1 cellular context compared by ENCODE assay signal in genomic region chr19:35641515-35642151, GRCh38.
TF ChIP-seq lines count a peak whose summit lies in the region.

ETV2 (plus strand) TSS chr19:35641745; CDS start chr19:35642461, 716 bp downstream.

TF ChIP-seq in HEK293, 187 proteins besides CTCF, POLR2A, EP300 and RAD21 (continued from another document):
- TF ChIP-seq BCL6B (tag by site-specific recombination; IDR thresholded peaks at IDR 0.05): no peak
- TF ChIP-seq PRDM10 (tag by site-specific recombination; IDR thresholded peaks at IDR 0.05): no peak
- peak; percentile 62 for TF ChIP-seq SP2 (tag by site-specific recombination; IDR thresholded peaks at IDR 0.05)
- TF ChIP-seq ZNF530 (tag by site-specific recombination; IDR thresholded peaks at IDR 0.05; ENCODE audit: low read depth): no peak
- peak; percentile 91 for TF ChIP-seq EGR2 (tag by site-specific recombination; IDR thresholded peaks at IDR 0.05; ENCODE audit: low read depth)
- TF ChIP-seq ZNF629 (tag by site-specific recombination; IDR thresholded peaks at IDR 0.05): 0 out of 2 replicates have a peak, but pooled peaks have one; percentile 49
- TF ChIP-seq ZBTB48 (tag by site-specific recombination; IDR thresholded peaks at IDR 0.05): no peak
- TF ChIP-seq KLF1 (tag by site-specific recombination; IDR thresholded peaks at IDR 0.05): peak; percentile 58; the same call in 1 of the 2 replicates
- peak; percentile 40; the same call in 1 of the 2 replicates for TF ChIP-seq ZBTB21 (tag by site-specific recombination; IDR thresholded peaks at IDR 0.05)
- no peak for TF ChIP-seq ZSCAN16 (tag by site-specific recombination; IDR thresholded peaks at IDR 0.05)
- peak; percentile 94 for TF ChIP-seq ZFHX2 (tag by site-specific recombination; conservative IDR thresholded peaks at IDR 0.05)
